ENCODE assay signal across 1 cellular context in genomic region chr10:79188154-79188763, GRCh38.
A peak's percentile ranks its signal among the peaks of the same experiment; 100 is the strongest.
TF ChIP-seq lines count a peak whose summit lies in the region.

No MANE protein-coding gene starts in this region.

TF ChIP-seq in HepG2, 621 proteins besides CTCF, POLR2A, EP300 and RAD21 (continued from another document and continues in another):
- 0 out of 2 replicates have a peak, but pooled peaks have one; percentile 39 for TF ChIP-seq ZNF274 (CRISPR knock-in tag; IDR thresholded peaks at IDR 0.05)
- no peak for TF ChIP-seq HINFP (CRISPR knock-in tag; IDR thresholded peaks at IDR 0.05; ENCODE audit: low read depth)
- TF ChIP-seq TBX2 (CRISPR knock-in tag; IDR thresholded peaks at IDR 0.05; ENCODE audit: borderline replicate concordance): peak; percentile 27; the same call in 1 of the 2 replicates
- TF ChIP-seq NKX3-1 (CRISPR knock-in tag; IDR thresholded peaks at IDR 0.05): no peak
- 0 out of 2 replicates have a peak, but pooled peaks have one; percentile 35 for TF ChIP-seq HOXD1 (CRISPR knock-in tag; IDR thresholded peaks at IDR 0.05)
- peak; percentile 28; the same call in 1 of the 2 replicates for TF ChIP-seq PHF8 (CRISPR knock-in tag; IDR thresholded peaks at IDR 0.05)
- TF ChIP-seq AHR (CRISPR knock-in tag; IDR thresholded peaks at IDR 0.05): no peak
- no peak for TF ChIP-seq PAX8 (CRISPR knock-in tag; IDR thresholded peaks at IDR 0.05; ENCODE audit: borderline replicate concordance)
- peak; percentile 98 for TF ChIP-seq ZNF687 (CRISPR knock-in tag; IDR thresholded peaks at IDR 0.05)
- TF ChIP-seq ZNF616 (CRISPR knock-in tag; IDR thresholded peaks at IDR 0.05; ENCODE audit: low read depth): no peak
- peak; percentile 90; the same call in 1 of the 2 replicates for TF ChIP-seq TFDP1 (CRISPR knock-in tag; IDR thresholded peaks at IDR 0.05; ENCODE audit: borderline replicate concordance)
- TF ChIP-seq MIER2 (CRISPR knock-in tag; IDR thresholded peaks at IDR 0.05): peak; percentile 71; the same call in 1 of the 2 replicates
- no peak for TF ChIP-seq TARDBP (CRISPR knock-in tag; IDR thresholded peaks at IDR 0.05)
- TF ChIP-seq ZFP91 (CRISPR knock-in tag; IDR thresholded peaks at IDR 0.05; ENCODE audit: borderline replicate concordance): peak; percentile 39; the same call in 1 of the 2 replicates
- peak; percentile 63 for TF ChIP-seq E2F1 (CRISPR knock-in tag; IDR thresholded peaks at IDR 0.05)
- peak; percentile 73 for TF ChIP-seq HNF1B (CRISPR knock-in tag; IDR thresholded peaks at IDR 0.05)
- TF ChIP-seq YEATS2 (CRISPR knock-in tag; IDR thresholded peaks at IDR 0.05; ENCODE audit: borderline replicate concordance): peak; percentile 50; the same call in 1 of the 2 replicates
- peak; percentile 73 for TF ChIP-seq TEAD3 (CRISPR knock-in tag; optimal IDR thresholded peaks at IDR 0.05; ENCODE audit: borderline replicate concordance)
- 0 out of 2 replicates have a peak, but pooled peaks have one; percentile 30 for TF ChIP-seq TEF (CRISPR knock-in tag; IDR thresholded peaks at IDR 0.05)
- TF ChIP-seq EED (CRISPR knock-in tag; IDR thresholded peaks at IDR 0.05): no peak
- TF ChIP-seq ARID5B (CRISPR knock-in tag; IDR thresholded peaks at IDR 0.05): peak; percentile 88
- peak; percentile 71 for TF ChIP-seq SOX5 (CRISPR knock-in tag; IDR thresholded peaks at IDR 0.05; ENCODE audit: borderline replicate concordance)
- peak; percentile 88 for TF ChIP-seq ESRRA (CRISPR knock-in tag; IDR thresholded peaks at IDR 0.05; ENCODE audit: low read depth)
- TF ChIP-seq ZNF639 (CRISPR knock-in tag; conservative IDR thresholded peaks at IDR 0.05): 0 out of 2 replicates have a peak, but pooled peaks have one; percentile 38
- TF ChIP-seq NFKB2 (CRISPR knock-in tag; IDR thresholded peaks at IDR 0.05; ENCODE audit: borderline replicate concordance): 0 out of 2 replicates have a peak, but pooled peaks have one; percentile 40
- TF ChIP-seq KAT7 (CRISPR knock-in tag; IDR thresholded peaks at IDR 0.05; ENCODE audit: borderline replicate concordance): peak; percentile 70; the same call in 1 of the 2 replicates
- no peak for TF ChIP-seq ZNF337 (CRISPR knock-in tag; IDR thresholded peaks at IDR 0.05; ENCODE audit: borderline replicate concordance, low read depth)
- TF ChIP-seq SPEN (CRISPR knock-in tag; IDR thresholded peaks at IDR 0.05; ENCODE audit: low read depth): peak; percentile 72
- TF ChIP-seq THAP7 (CRISPR knock-in tag; IDR thresholded peaks at IDR 0.05): 0 out of 2 replicates have a peak, but pooled peaks have one; percentile 41
- TF ChIP-seq POLR2AphosphoS2 (IDR thresholded peaks at IDR 0.05; ENCODE audit: low read depth, low read length): no peak
- peak; percentile 34; the same call in 1 of the 2 replicates for TF ChIP-seq POGZ (CRISPR knock-in tag; IDR thresholded peaks at IDR 0.05)
- TF ChIP-seq THAP9 (CRISPR knock-in tag; IDR thresholded peaks at IDR 0.05; ENCODE audit: borderline replicate concordance): no peak
